In genomic region chr7:76086070-76086469, GRCh38 we compare ENCODE assay signal across 22 cellular contexts. TPM values are rescaled to one million over a fixed set of nuclear protein-coding genes. Genes with fewer than 3 reads are reported as not detected.
DNase-seq lines count a peak whose midpoint lies in the region; ATAC-seq, FAIRE-seq and TF ChIP-seq lines count a peak whose summit lies in the region.
"Had no signal": no experiment of that assay in that cellular context is flagged by ENCODE, and none has a peak within 500 bp of the region (broad histone marks: within the 10 kb centered on the region; RNA-seq: fewer than 3 reads in every experiment).

No MANE protein-coding gene starts in this region.

- no peaks in the 10 kb centered on the region for H3K9me3 Mint-ChIP-seq in astrocyte (ENCODE audit: unreplicated experiment)
- H3K9me3 Mint-ChIP-seq: CD4-positive, alpha-beta memory T cell; nephron; stimulated activated naive CD8-positive, alpha-beta T cell treated with anti-CD3 and anti-CD28 coated beads, Interleukin-15, amount 100 ng/mL, for 72 hours; T-helper 1 cell treated with Interleukin-12 subunit alpha and Interleukin-12 subunit beta and Interleukin-4 antibody, amounts not matched to agents 30 μg/mL and 1 μg/mL, for 36 hours had no signal

- TF ChIP-seq CTCF in astrocyte (IDR thresholded peaks at IDR 0.05; ENCODE audit: insufficient read depth, low read depth, low read length): no peak

- no peak for FAIRE-seq in astrocyte (lab: Jason Lieb, UNC)
- no peak for FAIRE-seq in frontal cortex (lab: Jason Lieb, UNC)
- FAIRE-seq: H54 had no signal

- H3K27me3 ChIP-seq in MG63: no peaks in the 10 kb centered on the region
- H3K27me3 ChIP-seq in astrocyte (ENCODE audit: insufficient read depth, low read length): no peaks in the 10 kb centered on the region
- H3K27me3 ChIP-seq: adrenal gland, transverse colon had no signal

- ATAC-seq in left ventricle myocardium superior: no peak
- ATAC-seq: left colon; stimulated activated naive CD8-positive, alpha-beta T cell treated with anti-CD3 and anti-CD28 coated beads, Interleukin-15, amount 100 ng/mL, for 72 hours had no signal

- no peak overlapping the region for H3K4me3 ChIP-seq in MG63
- H3K4me3 ChIP-seq in astrocyte (ENCODE audit: insufficient read depth, low read depth, low read length): no peak overlapping the region
- H3K4me3 ChIP-seq: adrenal gland, transverse colon had no signal

- no peaks in the 10 kb centered on the region for H3K9me3 ChIP-seq in MG63
- no peaks in the 10 kb centered on the region for H3K9me3 ChIP-seq in astrocyte (ENCODE audit: insufficient read depth, low read depth, low read length)
- H3K9me3 ChIP-seq: adrenal gland, transverse colon had no signal

- H3K79me2 ChIP-seq in astrocyte (ENCODE audit: insufficient read depth, low read length): no peaks in the 10 kb centered on the region

- no peaks in the 10 kb centered on the region for H4K20me1 ChIP-seq in astrocyte (ENCODE audit: insufficient read depth, low read length)

- no peak overlapping the region for H3K27ac ChIP-seq in astrocyte (ENCODE audit: low read depth, low read length)
- H3K27ac ChIP-seq: adrenal gland, transverse colon had no signal

- no peaks in the 10 kb centered on the region for H3K27me3 Mint-ChIP-seq in astrocyte (ENCODE audit: low read depth, unreplicated experiment)

- peaks cover 29% of the 10 kb centered on the region for H3K4me1 ChIP-seq in astrocyte (ENCODE audit: insufficient read depth, low read length)
- H3K4me1 ChIP-seq: adrenal gland, transverse colon had no signal

- H3K9ac ChIP-seq in astrocyte (ENCODE audit: low read length): no peak overlapping the region

- H3K36me3 ChIP-seq in MG63 (no peaks in the 10 kb centered on the region), astrocyte (ENCODE audit: insufficient read depth, low read length) (no peaks in the 10 kb centered on the region)
- H3K36me3 ChIP-seq: adrenal gland, transverse colon had no signal

- no peak overlapping the region for H3K27ac Mint-ChIP-seq in astrocyte (ENCODE audit: unreplicated experiment)
- H3K27ac Mint-ChIP-seq: CD4-positive, alpha-beta memory T cell; nephron; T-helper 1 cell treated with Interleukin-12 subunit alpha and Interleukin-12 subunit beta and Interleukin-4 antibody, amounts not matched to agents 30 μg/mL and 1 μg/mL, for 36 hours had no signal

- intact Hi-C loops in left ventricle myocardium superior (cut with micrococcal nuclease): no loop called here

- peak; percentile 63 for DNase-seq in EL
- DNase-seq in MG63: peak; percentile 26
- DNase-seq in astrocyte (ENCODE audit: low read depth): peak; percentile 19
- peak; percentile 36 for DNase-seq in iris pigment epithelial cell (ENCODE audit: low read depth)
- DNase-seq in NCI-H146 (lab: John Stamatoyannopoulos, UW): no peak
- DNase-seq in left ventricle myocardium superior: no peak
- DNase-seq in frontal cortex (ENCODE audit: low spot score in 2 of 2): no peak
- DNase-seq in NAMALWA (ENCODE audit: low spot score): no peak
- DNase-seq: activated gamma-delta T cell treated with Interleukin-2 at 50 U/mL for 16 hours; adrenal gland; CD4-positive, alpha-beta memory T cell; DMS53; left colon; midbrain; NCI-H1417 treated with DMSO at 0.1 percent for 48 hours; SHP77 treated with DMSO at 0.1 percent for 48 hours; stimulated activated CD4-positive, alpha-beta T cell treated with anti-CD3 and anti-CD28 coated beads, Interleukin-4, amount 100 ng/mL, for 1 hour; stimulated activated naive CD8-positive, alpha-beta T cell treated with anti-CD3 and anti-CD28 coated beads, Interleukin-15, amount 100 ng/mL, for 72 hours; transverse colon had no signal

- no peak overlapping the region for H2AFZ ChIP-seq in astrocyte (ENCODE audit: low read depth, low read length)

- H3K4me3 Mint-ChIP-seq in astrocyte (ENCODE audit: unreplicated experiment): no peak overlapping the region
- H3K4me3 Mint-ChIP-seq: CD4-positive, alpha-beta memory T cell; nephron; stimulated activated naive CD8-positive, alpha-beta T cell treated with anti-CD3 and anti-CD28 coated beads, Interleukin-15, amount 100 ng/mL, for 72 hours; T-helper 1 cell treated with Interleukin-12 subunit alpha and Interleukin-12 subunit beta and Interleukin-4 antibody, amounts not matched to agents 30 μg/mL and 1 μg/mL, for 36 hours had no signal

- H3K4me1 Mint-ChIP-seq in astrocyte (ENCODE audit: low read depth, unreplicated experiment): peaks cover 11% of the 10 kb centered on the region
- H3K4me1 Mint-ChIP-seq: CD4-positive, alpha-beta memory T cell; nephron; stimulated activated naive CD8-positive, alpha-beta T cell treated with anti-CD3 and anti-CD28 coated beads, Interleukin-15, amount 100 ng/mL, for 72 hours had no signal

- H3K4me2 ChIP-seq in astrocyte (ENCODE audit: low read length): no peak overlapping the region

- no peaks in the 10 kb centered on the region for H3K36me3 Mint-ChIP-seq in astrocyte (ENCODE audit: low read depth, unreplicated experiment)
- H3K36me3 Mint-ChIP-seq: CD4-positive, alpha-beta memory T cell had no signal

RNA-seq across cellular contexts. Expression of gene MDH2, which starts 38.2 kb away (rescaled TPM):
- 97.8 and 140 TPM in 2 replicates for total RNA-seq in MG63 (2014; rRNA removed; shearing (Covaris generic); ENCODE audit: low replicate concordance)
- total RNA-seq in astrocyte (193 and 202 TPM in 2 replicates), left ventricle myocardium superior (680 TPM), frontal cortex (34.6 TPM)

RNA-seq across cellular contexts. Expression of gene STYXL1, which starts 38.3 kb away (rescaled TPM):
- 47.9 and 50.2 TPM in 2 replicates for total RNA-seq in MG63 (2014; rRNA removed; shearing (Covaris generic); ENCODE audit: low replicate concordance)
- 45.3 and 46.2 TPM in 2 replicates for total RNA-seq in astrocyte
- 21.9 TPM for total RNA-seq in left ventricle myocardium superior
- 16.3 TPM for total RNA-seq in frontal cortex

Comparison
In these comparisons a context has a peak if more than half of its experiments do, and no peak if none do; other contexts are left out.
1. DNase-seq: peak in EL (single experiment), MG63 (single experiment), astrocyte (single experiment) and iris pigment epithelial cell (single experiment); none in NCI-H146 (single experiment), left ventricle myocardium superior (single experiment), frontal cortex (0 of 2) and NAMALWA (single experiment).